In the genomic region with DNA sequence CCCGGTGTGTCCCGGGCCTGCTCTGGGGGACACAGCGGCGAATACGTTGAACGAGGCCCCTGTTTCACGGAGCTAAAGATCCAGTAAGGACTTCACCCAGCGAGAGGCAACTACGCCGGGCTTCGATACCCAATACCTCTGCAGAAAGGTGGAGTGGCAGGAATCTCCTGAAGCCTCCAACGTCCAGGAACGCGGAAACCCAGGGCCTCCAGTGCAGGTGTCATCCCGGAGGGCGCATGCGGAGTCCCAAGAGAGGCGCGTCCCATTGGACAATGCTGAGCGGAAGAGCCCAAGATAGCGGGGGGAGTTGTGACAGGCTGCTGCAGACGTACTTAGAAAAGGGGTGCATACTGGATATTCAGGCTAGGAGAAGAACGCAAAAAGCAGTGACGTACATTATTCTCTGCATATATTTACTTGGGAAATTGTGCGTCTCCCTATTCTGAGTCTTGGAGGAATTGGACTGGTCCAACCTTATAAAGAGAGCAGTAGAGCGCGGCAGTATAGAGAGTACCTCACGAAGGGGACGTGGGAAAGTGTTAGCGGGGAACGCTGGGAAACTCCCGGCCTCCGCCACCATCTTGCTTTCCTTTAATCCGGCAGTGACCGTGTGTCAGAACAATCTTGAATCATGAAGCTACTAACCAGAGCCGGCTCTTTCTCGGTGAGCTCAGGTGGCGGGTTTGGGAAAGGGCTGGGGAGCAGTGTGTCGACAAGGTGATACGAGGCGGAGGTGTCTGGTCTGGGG, we compare ENCODE assay signal across 8 cellular contexts. TPM values are rescaled to one million over a fixed set of nuclear protein-coding genes. Genes with fewer than 3 reads are reported as not detected.
DNase-seq lines count a peak whose midpoint lies in the region; ATAC-seq and TF ChIP-seq lines count a peak whose summit lies in the region.

Gene UQCRC2 (plus strand): TSS at position 569 of the 748 bp plus-strand sequence. CDS start 63 bp downstream, at position 632.

- TF ChIP-seq CTCF in BJ (IDR thresholded peaks at IDR 0.05; ENCODE audit: insufficient read depth, low read depth, low read length) (no peak), choroid plexus epithelial cell (conservative IDR thresholded peaks at IDR 0.05; ENCODE audit: low read depth, low read length) (no peak)

- H3K4me3 ChIP-seq in BJ (ENCODE audit: low read depth, low read length) (peak within 1 kb of the TSS; percentile 87), choroid plexus epithelial cell (ENCODE audit: low read depth, low read length) (peak within 1 kb of the TSS; percentile 95)

- H3K27me3 ChIP-seq in BJ (ENCODE audit: control insufficient read depth, insufficient read depth, low read length) = no peaks in the 10 kb centered on the region

- peaks cover 24% of the 10 kb centered on the region for H3K36me3 Mint-ChIP-seq in activated CD4-positive, alpha-beta T cell treated with anti-CD3 and anti-CD28 coated beads for 36 hours (ENCODE audit: low read depth)

- H3K4me1 Mint-ChIP-seq in activated CD4-positive, alpha-beta T cell treated with anti-CD3 and anti-CD28 coated beads for 36 hours = peaks cover 58% of the 10 kb centered on the region

- intact Hi-C loops in activated CD4-positive, alpha-beta T cell treated with anti-CD3 and anti-CD28 coated beads for 36 hours (cut with DNase I, micrococcal nuclease) = loop anchor here (1.0 to 5.0 kb wide), 11 partner anchors 56 to 1644 kb away; partner anchors contain the start of genes DCUN1D3 (in 1 of the 2), EARS2 (in 1 of the 2), LYRM1 (in 1 of the 2) and METTL9 (in 1 of the 2)

- POLR2A ChIA-PET in BJ (lab: Charles Lee) = no interaction called here
- POLR2A ChIA-PET in activated CD4-positive, alpha-beta T cell treated with anti-CD3 and anti-CD28 coated beads for 36 hours (lab: Charles Lee) = interaction anchor here (0.6 to 1.0 kb wide), 3 partner anchors 125 to 307 kb away, joined by 3 to 5 read pairs (median 3); no protein-coding TSS in a partner anchor

- DNase-seq in BJ (ENCODE audit: low read depth) (peak; percentile 50), GM19240 (ENCODE audit: insufficient read length, low spot score) (peak; percentile 68), NCI-H524 (lab: John Stamatoyannopoulos, UW) (peak; percentile 96 to 98), choroid plexus epithelial cell (ENCODE audit: low read depth) (peak; percentile 96), kidney tubule cell (ENCODE audit: low spot score) (peak; percentile 95)
- DNase-seq in activated CD4-positive, alpha-beta T cell treated with anti-CD3 and anti-CD28 coated beads for 36 hours = peak; percentile 92
- DNase-seq in stimulated activated CD4-positive, alpha-beta T cell treated with anti-CD3 and anti-CD28 coated beads, Interleukin-1b, Interleukin-23, amount 100 ng/mL, for 1 hour (ENCODE audit: low read depth in 2 of 2) = peak; percentile 61 to 67

- H3K4me3 Mint-ChIP-seq in activated CD4-positive, alpha-beta T cell treated with anti-CD3 and anti-CD28 coated beads for 36 hours = peak within 1 kb of the TSS; percentile 98

- H3K27ac Mint-ChIP-seq in activated CD4-positive, alpha-beta T cell treated with anti-CD3 and anti-CD28 coated beads for 36 hours = peak within 1 kb of the TSS; percentile 100

- CTCF ChIA-PET in BJ (lab: Yijun Ruan, JAX) = interaction anchor here (0.7 to 1.6 kb wide), 6 partner anchors 45 to 236 kb away, joined by 3 to 4 read pairs (median 3); no protein-coding TSS in a partner anchor
- CTCF ChIA-PET in activated CD4-positive, alpha-beta T cell treated with anti-CD3 and anti-CD28 coated beads for 36 hours (lab: Charles Lee) = interaction anchor here (0.6 to 2.7 kb wide), 9 partner anchors 10 to 344 kb away, joined by 3 to 15 read pairs (median 4); partner anchors contain the start of gene POLR3E

- H3K9me3 Mint-ChIP-seq in activated CD4-positive, alpha-beta T cell treated with anti-CD3 and anti-CD28 coated beads for 36 hours (ENCODE audit: low read depth) = no peaks in the 10 kb centered on the region

- no peaks in the 10 kb centered on the region for H3K27me3 Mint-ChIP-seq in activated CD4-positive, alpha-beta T cell treated with anti-CD3 and anti-CD28 coated beads for 36 hours

- peaks cover 2% of the 10 kb centered on the region for H3K36me3 ChIP-seq in BJ (ENCODE audit: control insufficient read depth, insufficient read depth, low read length)

- ATAC-seq in HG03457 (IDR thresholded peaks at IDR 0.05; ENCODE audit: unreplicated experiment) = peak; percentile 66
- ATAC-seq in activated CD4-positive, alpha-beta T cell treated with anti-CD3 and anti-CD28 coated beads for 36 hours = peak; percentile 93

RNA-seq across cellular contexts. Expression of gene UQCRC2, which starts in this region (rescaled TPM):
- polyA plus RNA-seq in BJ (2011; rRNA removed) = 177 and 181 TPM in 2 replicates
- polyA minus RNA-seq in BJ (2011; rRNA and poly(A)+ RNA removed) = 94.0 and 168 TPM in 2 replicates
- 100 to 1,000 TPM; 321 to 367 TPM for total RNA-seq in activated CD4-positive, alpha-beta T cell treated with anti-CD3 and anti-CD28 coated beads for 36 hours

Comparison
In these comparisons a context has a peak if more than half of its experiments do, and no peak if none do; other contexts are left out.
1. Peak in every context shown above with its lines: DNase-seq, ATAC-seq and H3K4me3 ChIP-seq.